ENCODE assay signal across 6 cellular contexts in genomic region chr19:55635334-55635717, GRCh38. TPM values are rescaled to one million over a fixed set of nuclear protein-coding genes. Genes with fewer than 3 reads are reported as not detected.
DNase-seq lines count a peak whose midpoint lies in the region; ATAC-seq, FAIRE-seq and TF ChIP-seq lines count a peak whose summit lies in the region.

No MANE protein-coding gene starts in this region.

- no peak for FAIRE-seq in urothelium cell line (lab: Jason Lieb, UNC)

- H3K9me3 ChIP-seq in OCI-LY3 (ENCODE audit: insufficient read depth, low read length) (no peaks in the 10 kb centered on the region), skeletal muscle tissue (ENCODE audit: control insufficient read depth in 3 of 3, low read length in 3 of 3) (no peaks in the 10 kb centered on the region)

- peak overlapping the region; percentile 98 for H3K9ac ChIP-seq in OCI-LY3 (ENCODE audit: low read length)
- peak overlapping the region; percentile 100 for H3K9ac ChIP-seq in skeletal muscle tissue (ENCODE audit: low read depth in 1 of 3, low read length in 3 of 3)

- no peak for ATAC-seq in GM18505 (IDR thresholded peaks at IDR 0.05; ENCODE audit: unreplicated experiment)

- H4K20me1 ChIP-seq in OCI-LY3 (ENCODE audit: insufficient read depth, low read length) = no peaks in the 10 kb centered on the region

- no peak for TF ChIP-seq POLR2A in GM18505 (IDR thresholded peaks at IDR 0.05; ENCODE audit: borderline replicate concordance, extremely low read depth, insufficient read depth, insufficient read length)

- H2AFZ ChIP-seq in OCI-LY3 (ENCODE audit: low read depth, low read length) = no peak overlapping the region

- H3K4me1 ChIP-seq in OCI-LY3 (ENCODE audit: low read length) = peaks cover 28% of the 10 kb centered on the region
- H3K4me1 ChIP-seq in skeletal muscle tissue (ENCODE audit: control insufficient read depth in 3 of 3, insufficient read depth in 3 of 3, low read length in 3 of 3) = peaks cover 45 to 59% (median 58%) of the 10 kb centered on the region in 3 donors

- peak overlapping the region; percentile 88 for H3K4me2 ChIP-seq in OCI-LY3 (ENCODE audit: low read length)

- no peak for TF ChIP-seq CTCF in OCI-LY3 (IDR thresholded peaks at IDR 0.05; ENCODE audit: low read depth, low read length)
- no peak for TF ChIP-seq CTCF in epithelial cell of esophagus (IDR thresholded peaks at IDR 0.05; ENCODE audit: insufficient read depth, low read depth, low read length, missing control alignments)

- H3K79me2 ChIP-seq in OCI-LY3 (ENCODE audit: low read length) = peaks cover 57% of the 10 kb centered on the region

- H3K36me3 ChIP-seq in OCI-LY3 (replicated peaks; ENCODE audit: low read depth, low read length) = peaks cover 3% of the 10 kb centered on the region
- peaks cover 0 to 7% (median 2%) of the 10 kb centered on the region in 3 donors for H3K36me3 ChIP-seq in skeletal muscle tissue (ENCODE audit: control insufficient read depth in 3 of 3, insufficient read depth in 3 of 3, low read length in 3 of 3)

- H3K4me3 ChIP-seq in OCI-LY3 (ENCODE audit: low read length) = peak overlapping the region; percentile 92
- H3K4me3 ChIP-seq in epithelial cell of esophagus (ENCODE audit: low read length) = peak overlapping the region; percentile 100
- peak overlapping the region; percentile 100 for H3K4me3 ChIP-seq in skeletal muscle tissue (ENCODE audit: low read length in 3 of 3)

- DNase-seq in epithelial cell of esophagus (ENCODE audit: low read depth) = no peak
- DNase-seq in NCI-H226 = no peak
- DNase-seq in urothelium cell line (ENCODE audit: low spot score) = no peak

- peak overlapping the region; percentile 62 for H3K27ac ChIP-seq in OCI-LY3 (ENCODE audit: low read length)
- H3K27ac ChIP-seq in skeletal muscle tissue (ENCODE audit: low read depth, low read length) = peak overlapping the region; percentile 99

- H3K27me3 ChIP-seq in OCI-LY3 (ENCODE audit: low read depth, low read length) = no peaks in the 10 kb centered on the region
- no peaks in the 10 kb centered on the region for H3K27me3 ChIP-seq in skeletal muscle tissue (ENCODE audit: control insufficient read depth in 3 of 3, insufficient read depth in 3 of 3, low read length in 3 of 3)

RNA-seq across cellular contexts. Expression of gene ZNF580, which starts 5.5 kb away (rescaled TPM):
- 2.1 TPM for total RNA-seq in skeletal muscle tissue

RNA-seq across cellular contexts. Expression of gene ZNF581, which starts 8.1 kb away (rescaled TPM):
- 17.2 TPM for total RNA-seq in skeletal muscle tissue

RNA-seq across cellular contexts. Expression of gene ZNF784, which starts 11.0 kb away (rescaled TPM):
- 8.9 TPM for total RNA-seq in skeletal muscle tissue

RNA-seq across cellular contexts. Expression of gene CCDC106, which starts 12.7 kb away (rescaled TPM):
- total RNA-seq in skeletal muscle tissue = 3.1 TPM

RNA-seq across cellular contexts. Expression of gene U2AF2, which starts 19.5 kb away (rescaled TPM):
- 52.2 TPM for total RNA-seq in skeletal muscle tissue
